In the genomic region with DNA sequence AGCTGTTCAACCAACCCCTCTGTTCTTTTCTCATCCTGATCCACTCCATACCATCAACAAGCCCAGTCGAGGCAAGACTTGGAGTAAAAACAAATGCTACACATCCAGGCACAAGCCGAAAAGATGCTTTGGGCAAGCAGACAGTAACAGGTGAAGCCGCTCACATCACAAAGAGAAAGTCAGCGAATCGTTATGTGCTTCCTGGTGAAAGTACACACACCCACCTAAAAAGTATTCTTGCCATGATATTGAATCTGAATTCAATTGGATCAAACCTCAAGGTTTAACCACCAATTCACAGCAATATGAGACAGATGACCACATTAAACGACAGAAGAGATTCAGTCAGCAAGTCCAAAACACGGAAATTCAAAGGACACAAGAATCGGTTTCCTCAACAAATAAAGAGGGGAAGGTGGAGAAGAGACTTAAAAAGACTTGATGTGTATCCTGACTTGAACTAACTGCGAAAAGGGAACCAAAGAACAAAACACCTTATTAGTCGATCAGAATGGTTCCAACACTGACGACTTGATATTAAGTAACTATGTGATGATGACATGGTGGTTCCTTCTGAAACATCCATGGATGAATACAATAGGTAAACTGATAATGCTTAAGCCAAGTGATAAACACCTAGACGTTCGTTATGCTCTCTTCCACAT, we compare ENCODE assay signal across 8 cellular contexts. TPM values are rescaled to one million over a fixed set of nuclear protein-coding genes. Genes with fewer than 3 reads are reported as not detected.
DNase-seq lines count a peak whose midpoint lies in the region; ATAC-seq and TF ChIP-seq lines count a peak whose summit lies in the region.

No MANE protein-coding gene starts in this region.

- POLR2A ChIA-PET in Panc1 (lab: Charles Lee) = interaction anchor here (0.8 kb wide), 1 partner anchor 90 kb away, joined by 3 read pairs; no protein-coding TSS in a partner anchor

- no TSS peak for BruUV-seq in Panc1 (replicated peaks; lab: Mats Ljungman, UMichigan)

- H3K4me3 ChIP-seq in Panc1 (ENCODE audit: low read depth in 2 of 2, low read length in 2 of 2) = peak overlapping the region; percentile 65 to 98
- peak overlapping the region; percentile 80 to 85 for H3K4me3 ChIP-seq in cardiac fibroblast (replicated peaks in 1 of 2; ENCODE audit: low read depth in 2 of 2, low read length in 2 of 2)
- peak overlapping the region; percentile 83 to 87 (median 86) for H3K4me3 ChIP-seq in right lobe of liver
- peak overlapping the region; percentile 75 for H3K4me3 ChIP-seq in thoracic aorta

- H3K4me1 ChIP-seq in Panc1 (ENCODE audit: control insufficient read depth, insufficient read depth, low read length) = peaks cover 40% of the 10 kb centered on the region
- H3K4me1 ChIP-seq in right lobe of liver = peaks cover 0 to 40% (median 5%) of the 10 kb centered on the region in 4 donors
- H3K4me1 ChIP-seq in thoracic aorta (ENCODE audit: control insufficient read depth in 1 of 2, low read depth in 2 of 2) = peaks cover 36 to 47% of the 10 kb centered on the region in 2 donors

- in situ Hi-C loops in Panc1 (cut with HindIII; ENCODE audit: low pct_unique_long_range_greater_than_20kb, low sequenced_read_pairs) = no loop called here

- WGBS in right lobe of liver (ENCODE audit: insufficient coverage, low coverage, low lambda C conversion rate, missing lambda C conversion rate) = 3% methylated on average over 13 of the region's 13 CpGs

- TF ChIP-seq CTCF in Panc1 (IDR thresholded peaks at IDR 0.05) (no peak), cardiac fibroblast (IDR thresholded peaks at IDR 0.05; ENCODE audit: low read depth, low read length) (no peak), right lobe of liver (IDR thresholded peaks at IDR 0.05) (no peak), thoracic aorta (IDR thresholded peaks at IDR 0.05) (no peak)

- H3K36me3 ChIP-seq in Panc1 (ENCODE audit: control insufficient read depth, insufficient read depth, low read length) = peaks cover 8% of the 10 kb centered on the region
- no peaks in the 10 kb centered on the region for H3K36me3 ChIP-seq in right lobe of liver
- no peaks in the 10 kb centered on the region for H3K36me3 ChIP-seq in thoracic aorta

- no peak for TF ChIP-seq POLR2A in right lobe of liver (IDR thresholded peaks at IDR 0.05)

- H3K27me3 ChIP-seq in Panc1 (ENCODE audit: control insufficient read depth, insufficient read depth, low read length) = no peaks in the 10 kb centered on the region
- H3K27me3 ChIP-seq in right lobe of liver = no peaks in the 10 kb centered on the region
- no peaks in the 10 kb centered on the region for H3K27me3 ChIP-seq in thoracic aorta (replicated peaks; ENCODE audit: insufficient read depth)

- H3K27ac ChIP-seq in Panc1 (ENCODE audit: low read length) (peak overlapping the region; percentile 94), right lobe of liver (peak overlapping the region; percentile 95 to 98 (median 97)), thoracic aorta (peak overlapping the region; percentile 78 to 95)

- CTCF ChIA-PET in Panc1 (lab: Charles Lee) = interaction anchor here (0.6 kb wide), 1 partner anchor 1121 kb away, joined by 4 read pairs; no protein-coding TSS in a partner anchor

- DNase-seq in AML-193 (lab: John Stamatoyannopoulos, UW) (peak; percentile 33 to 34), Panc1 (ENCODE audit: low read depth, low spot score) (no peak), cardiac fibroblast (ENCODE audit: low read depth in 2 of 2) (peak; percentile 12 to 44), right lobe of liver (no peak), thoracic aorta (ENCODE audit: low spot score) (no peak), hippocampal formation (lab: John Stamatoyannopoulos, UW) (no peak)

- peak; percentile 16 for ATAC-seq in GM18907 (IDR thresholded peaks at IDR 0.05; ENCODE audit: unreplicated experiment)
- no peak for ATAC-seq in Panc1
- peak in 1 of 4 donors; percentile 27 for ATAC-seq in right lobe of liver
- no peak for ATAC-seq in thoracic aorta (ENCODE audit: insufficient number of reproducible peaks, low FRiP score, low read depth)
- ATAC-seq in HG02623 (IDR thresholded peaks at IDR 0.05; ENCODE audit: unreplicated experiment) = no peak

- intact Hi-C loops in Panc1 (cut with micrococcal nuclease; ENCODE audit: unreplicated experiment) (no loop called here), right lobe of liver (cut with DNase I) (no loop called here)

- H3K9me3 ChIP-seq in Panc1 (ENCODE audit: control insufficient read depth, insufficient read depth, low read depth, low read length) (no peaks in the 10 kb centered on the region), right lobe of liver (no peaks in the 10 kb centered on the region), thoracic aorta (no peaks in the 10 kb centered on the region)

RNA-seq across cellular contexts. Expression of a gene that starts 1.1 kb away (rescaled TPM):
- total RNA-seq in Panc1 (2021; ENCODE audit: unreplicated experiment) (12.7 TPM), right lobe of liver (1 to 10 TPM; 2.4 to 5.5 (median 3.8) TPM), thoracic aorta (10 to 100 TPM in 1 of 2 donors, 1 to 10 TPM in 1; 9.2 to 11.9 TPM)
- polyA plus RNA-seq in Panc1 (2012; ENCODE audit: insufficient read length) = 3.0 TPM

Comparison
In these comparisons a context has a peak if more than half of its experiments do, and no peak if none do; other contexts are left out.
1. DNase-seq: peak in AML-193 (2 of 2) and cardiac fibroblast (2 of 2); none in Panc1 (single experiment), right lobe of liver (0 of 3), thoracic aorta (single experiment) and hippocampal formation (0 of 2).
2. Peak in every context shown above with its lines, with median percentiles within 50 percentile points of each other: H3K27ac ChIP-seq and H3K4me3 ChIP-seq.